Comparison of ENCODE assay signal across 24 cellular contexts in genomic region chr16:4239682-4240175, GRCh38. TPM values are rescaled to one million over a fixed set of nuclear protein-coding genes. Genes with fewer than 3 reads are reported as not detected.
A peak's percentile ranks its signal among the peaks of the same experiment; 100 is the strongest.
DNase-seq lines count a peak whose midpoint lies in the region; ATAC-seq and TF ChIP-seq lines count a peak whose summit lies in the region.
"Had no signal": no experiment of that assay in that cellular context is flagged by ENCODE, and none has a peak within 500 bp of the region (broad histone marks: within the 10 kb centered on the region; RNA-seq: fewer than 3 reads in every experiment).

No MANE protein-coding gene starts in this region.

- no peaks in the 10 kb centered on the region for H3K79me2 ChIP-seq in GM23338 (replicated peaks; ENCODE audit: insufficient read depth)

- TF ChIP-seq POLR2A in esophagus muscularis mucosa (IDR thresholded peaks at IDR 0.05; ENCODE audit: low read depth) (no peak), gastrocnemius medialis (IDR thresholded peaks at IDR 0.05) (no peak)

- no peak overlapping the region for H3K4me3 ChIP-seq in GM23338
- peak overlapping the region; percentile 24 to 43 (median 31) for H3K4me3 ChIP-seq in esophagus muscularis mucosa
- H3K4me3 ChIP-seq in lower lobe of right lung, result peak overlapping the region; percentile 41
- H3K4me3 ChIP-seq in gastrocnemius medialis, result peak overlapping the region; percentile 59 to 68 (median 60)

- H3K27ac Mint-ChIP-seq in GM23338, result no peak overlapping the region
- H3K27ac Mint-ChIP-seq in activated CD4-positive, alpha-beta memory T cell treated with anti-CD3 and anti-CD28 coated beads for 36 hours, result no peak overlapping the region
- H3K27ac Mint-ChIP-seq: activated naive CD8-positive, alpha-beta T cell treated with anti-CD3 and anti-CD28 coated beads, Interleukin-2, amount 10 ng/mL, durations not matched to agents 7 days and 5 days; activated T-helper 17 cell treated with anti-CD3 and anti-CD28 coated beads, Interleukin-2, amount 50 U/mL, for 72 hours; stimulated activated naive CD8-positive, alpha-beta T cell treated with anti-CD3 and anti-CD28 coated beads, Interleukin-15, Interleukin-2, amounts not matched to agents 100 ng/mL and 50 ng/mL, for 24 hours had no signal

- no peak for TF ChIP-seq EP300 in esophagus muscularis mucosa (IDR thresholded peaks at IDR 0.05)

- POLR2A ChIA-PET in activated CD4-positive, alpha-beta memory T cell treated with anti-CD3 and anti-CD28 coated beads for 36 hours (lab: Charles Lee), result no interaction called here

- TF ChIP-seq CTCF in GM23338 (conservative IDR thresholded peaks at IDR 0.05; ENCODE audit: low read depth in 2 of 2) (no peak), esophagus muscularis mucosa (IDR thresholded peaks at IDR 0.05) (no peak), lower lobe of right lung (IDR thresholded peaks at IDR 0.05) (no peak), gastrocnemius medialis (IDR thresholded peaks at IDR 0.05 in 4 of 5, conservative IDR thresholded peaks at IDR 0.05 in 1 of 5) (no peak)

- H3K4me3 Mint-ChIP-seq in GM23338, result no peak overlapping the region
- no peak overlapping the region for H3K4me3 Mint-ChIP-seq in activated CD4-positive, alpha-beta memory T cell treated with anti-CD3 and anti-CD28 coated beads for 36 hours
- H3K4me3 Mint-ChIP-seq: activated naive CD8-positive, alpha-beta T cell treated with anti-CD3 and anti-CD28 coated beads, Interleukin-2, amount 10 ng/mL, durations not matched to agents 7 days and 5 days; activated T-helper 17 cell treated with anti-CD3 and anti-CD28 coated beads, Interleukin-2, amount 50 U/mL, for 72 hours; neural crest cell; stimulated activated naive CD8-positive, alpha-beta T cell treated with anti-CD3 and anti-CD28 coated beads, Interleukin-15, Interleukin-2, amounts not matched to agents 100 ng/mL and 50 ng/mL, for 24 hours had no signal

- peaks cover 16% of the 10 kb centered on the region for H3K27me3 Mint-ChIP-seq in GM23338 (ENCODE audit: insufficient read depth, low read depth, poor library complexity)
- H3K27me3 Mint-ChIP-seq in activated CD4-positive, alpha-beta memory T cell treated with anti-CD3 and anti-CD28 coated beads for 36 hours, result peaks cover 13% of the 10 kb centered on the region

- H3K27ac ChIP-seq in GM23338 (ENCODE audit: low read depth) (no peak overlapping the region), esophagus muscularis mucosa (replicated peaks in 1 of 4) (peak overlapping the region in 1 of 4 donors; percentile 10), lower lobe of right lung (no peak overlapping the region), gastrocnemius medialis (peak overlapping the region; percentile 89 to 99 (median 98))

- H3F3A ChIP-seq in GM23338 (replicated peaks; ENCODE audit: low read depth), result peaks cover 3% of the 10 kb centered on the region; the same call in 1 of the 2 replicates

- peaks cover 15% of the 10 kb centered on the region for H3K9me3 Mint-ChIP-seq in GM23338
- H3K9me3 Mint-ChIP-seq in activated CD4-positive, alpha-beta memory T cell treated with anti-CD3 and anti-CD28 coated beads for 36 hours, result no peaks in the 10 kb centered on the region
- H3K9me3 Mint-ChIP-seq: activated naive CD8-positive, alpha-beta T cell treated with anti-CD3 and anti-CD28 coated beads, Interleukin-2, amount 10 ng/mL, durations not matched to agents 7 days and 5 days; activated T-helper 17 cell treated with anti-CD3 and anti-CD28 coated beads, Interleukin-2, amount 50 U/mL, for 72 hours; neural crest cell; stimulated activated naive CD8-positive, alpha-beta T cell treated with anti-CD3 and anti-CD28 coated beads, Interleukin-15, Interleukin-2, amounts not matched to agents 100 ng/mL and 50 ng/mL, for 24 hours had no signal

- H2AFZ ChIP-seq in GM23338, result peak overlapping the region; percentile 88

- WGBS in esophagus muscularis mucosa, result 86% methylated on average over 17 of the region's 19 CpGs

- intact Hi-C loops in esophagus muscularis mucosa (cut with DNase I), result no loop called here
- intact Hi-C loops in lower lobe of right lung (cut with DNase I), result no loop called here
- intact Hi-C loops in gastrocnemius medialis (cut with DNase I; ENCODE audit: low total_unique reads), result loop anchor here (5.0 kb wide), 2 partner anchors 32 to 147 kb away; no protein-coding TSS in a partner anchor
- intact Hi-C loops in activated CD4-positive, alpha-beta memory T cell treated with anti-CD3 and anti-CD28 coated beads for 36 hours (cut with micrococcal nuclease), result no loop called here

- H3K9me3 ChIP-seq in esophagus muscularis mucosa (no peaks in the 10 kb centered on the region), lower lobe of right lung (no peaks in the 10 kb centered on the region), gastrocnemius medialis (no peaks in the 10 kb centered on the region)
- H3K9me3 ChIP-seq: Caco-2, SK-N-SH had no signal

- H3K36me3 Mint-ChIP-seq in GM23338 (ENCODE audit: low read depth), result peaks cover 12% of the 10 kb centered on the region
- H3K36me3 Mint-ChIP-seq in activated CD4-positive, alpha-beta memory T cell treated with anti-CD3 and anti-CD28 coated beads for 36 hours, result no peaks in the 10 kb centered on the region
- H3K36me3 Mint-ChIP-seq: activated naive CD8-positive, alpha-beta T cell treated with anti-CD3 and anti-CD28 coated beads, Interleukin-2, amount 10 ng/mL, durations not matched to agents 7 days and 5 days had no signal

- in situ Hi-C loops in gastrocnemius medialis (cut with MboI; ENCODE audit: low sequenced_read_pairs in 4 of 4), result no loop called here

- no peaks in the 10 kb centered on the region for H3K36me3 ChIP-seq in GM23338 (ENCODE audit: insufficient read depth)
- no peaks in the 10 kb centered on the region for H3K36me3 ChIP-seq in esophagus muscularis mucosa
- no peaks in the 10 kb centered on the region for H3K36me3 ChIP-seq in lower lobe of right lung
- H3K36me3 ChIP-seq in gastrocnemius medialis, result no peaks in the 10 kb centered on the region

- DNase-seq in GM23338 (ENCODE audit: low spot score), result no peak
- no peak for DNase-seq in esophagus muscularis mucosa (ENCODE audit: extremely low spot score)
- DNase-seq in lower lobe of right lung, result no peak
- no peak for DNase-seq in gastrocnemius medialis
- DNase-seq in anterior cingulate cortex (lab: John Stamatoyannopoulos, UW), result no peak
- no peak for DNase-seq in activated CD4-positive, alpha-beta memory T cell treated with anti-CD3 and anti-CD28 coated beads for 36 hours
- DNase-seq: activated CD4-positive, alpha-beta T cell treated with anti-CD3 and anti-CD28 coated beads, Interleukin-2, amount 50 U/mL, for 1 hour; activated CD8-positive, alpha-beta memory T cell treated with anti-CD3 and anti-CD28 coated beads, Interleukin-2, amount 50 U/mL, for 4 hours; activated naive CD8-positive, alpha-beta T cell treated with anti-CD3 and anti-CD28 coated beads, Interleukin-2, amount 10 ng/mL, durations not matched to agents 7 days and 5 days; Caco-2; DND-41; left colon; NCI-H2081; NCI-H446 treated with DMSO at 0.1 percent for 48 hours; stimulated activated CD4-positive, alpha-beta T cell treated with anti-CD3 and anti-CD28 coated beads, Interleukin-12 subunit alpha, Interleukin-12 subunit beta, amount 100 ng/mL, for 4 hours; stimulated activated CD4-positive, alpha-beta T cell treated with anti-CD3 and anti-CD28 coated beads, Interleukin-4, amount 100 ng/mL, for 4 hours had no signal

- CTCF ChIA-PET in activated CD4-positive, alpha-beta memory T cell treated with anti-CD3 and anti-CD28 coated beads for 36 hours (lab: Charles Lee), result no interaction called here

- H3K4me2 ChIP-seq in GM23338, result no peak overlapping the region
- H3K4me2 ChIP-seq: SK-N-SH had no signal

- ATAC-seq in GM23338 (peak; percentile 15; the same call in 2 of the 3 replicates), lower lobe of right lung (no peak), gastrocnemius medialis (no peak), HG02938 (IDR thresholded peaks at IDR 0.05; ENCODE audit: unreplicated experiment) (no peak), SK-N-SH treated with all-trans-retinoic acid at 6 μM for 48 hours (no peak)
- ATAC-seq: activated T-helper 17 cell treated with anti-CD3 and anti-CD28 coated beads, Interleukin-2, amount 50 U/mL, for 72 hours; left colon had no signal

- H3K4me1 ChIP-seq in GM23338 (ENCODE audit: insufficient read depth) (no peaks in the 10 kb centered on the region), esophagus muscularis mucosa (peaks cover 8 to 22% (median 13%) of the 10 kb centered on the region in 4 donors), lower lobe of right lung (no peaks in the 10 kb centered on the region), gastrocnemius medialis (peaks cover 39 to 59% of the 10 kb centered on the region in 2 donors)

- H3K27me3 ChIP-seq in GM23338 (ENCODE audit: insufficient read depth), result no peaks in the 10 kb centered on the region
- no peaks in the 10 kb centered on the region for H3K27me3 ChIP-seq in esophagus muscularis mucosa
- H3K27me3 ChIP-seq in lower lobe of right lung (ENCODE audit: low read depth), result peaks cover 8% of the 10 kb centered on the region
- no peaks in the 10 kb centered on the region for H3K27me3 ChIP-seq in gastrocnemius medialis

- no peaks in the 10 kb centered on the region for H3K9me2 ChIP-seq in GM23338 (ENCODE audit: insufficient read depth)
- H3K9me2 ChIP-seq: SK-N-SH had no signal

- H4K20me1 ChIP-seq in GM23338 (replicated peaks; ENCODE audit: insufficient read depth), result no peaks in the 10 kb centered on the region

- peaks cover 16% of the 10 kb centered on the region for H3K4me1 Mint-ChIP-seq in GM23338
- H3K4me1 Mint-ChIP-seq in activated CD4-positive, alpha-beta memory T cell treated with anti-CD3 and anti-CD28 coated beads for 36 hours (ENCODE audit: low read depth), result no peaks in the 10 kb centered on the region
- H3K4me1 Mint-ChIP-seq: activated naive CD8-positive, alpha-beta T cell treated with anti-CD3 and anti-CD28 coated beads, Interleukin-2, amount 10 ng/mL, durations not matched to agents 7 days and 5 days; activated T-helper 17 cell treated with anti-CD3 and anti-CD28 coated beads, Interleukin-2, amount 50 U/mL, for 72 hours had no signal

TF ChIP-seq in GM23338, 12 proteins besides CTCF, POLR2A, EP300 and RAD21 (continues in another document):
- TF ChIP-seq EZH2phosphoT487 (IDR thresholded peaks at IDR 0.05; ENCODE audit: unreplicated experiment), result no peak

TF ChIP-seq in SK-N-SH treated with all-trans-retinoic acid at 6 μM for 48 hours, 23 proteins besides CTCF, POLR2A, EP300 and RAD21 (continues in another document):
- no peak for TF ChIP-seq RARB (CRISPR knock-in tag; IDR thresholded peaks at IDR 0.05)
- no peak for TF ChIP-seq ISL1 (CRISPR knock-in tag; IDR thresholded peaks at IDR 0.05)

RNA-seq across cellular contexts. Expression of gene SRL, which starts 2.2 kb away (rescaled TPM):
- not detected in 2 replicates for total RNA-seq in GM23338 (2014; rRNA removed; shearing (Covaris generic))
- not detected in 2 replicates for polyA plus RNA-seq in GM23338 (2016; fragmentation: Nextera tagmentation; extraction: Ambion mirVana)
- total RNA-seq in esophagus muscularis mucosa (1 to 10 TPM in 3 of 4 donors, under 1 TPM in 1; 0.83 to 2.2 (median 1.5) TPM), lower lobe of right lung (1.4 TPM), gastrocnemius medialis (100 to 1,000 TPM; 184 to 519 (median 364) TPM)
- not detected for total RNA-seq in activated CD4-positive, alpha-beta memory T cell treated with anti-CD3 and anti-CD28 coated beads for 36 hours
- total RNA-seq: activated naive CD8-positive, alpha-beta T cell treated with anti-CD3 and anti-CD28 coated beads, Interleukin-2, amount 10 ng/mL, durations not matched to agents 7 days and 5 days; activated T-helper 17 cell treated with anti-CD3 and anti-CD28 coated beads, Interleukin-2, amount 50 U/mL, for 72 hours; Caco-2; HT1080 had no signal
- polyA plus RNA-seq: BJ, SK-N-SH had no signal

RNA-seq across cellular contexts. Expression of gene TFAP4, which starts 33.1 kb away (rescaled TPM):
- total RNA-seq in GM23338 (2014; rRNA removed; shearing (Covaris generic)), result 19.3 and 20.7 TPM in 2 replicates
- 8.6 and 9.6 TPM in 2 replicates for polyA plus RNA-seq in GM23338 (2016; fragmentation: Nextera tagmentation; extraction: Ambion mirVana)
- total RNA-seq in esophagus muscularis mucosa (1 to 10 TPM; 2.8 to 4.6 (median 3.7) TPM), lower lobe of right lung (12.9 TPM), gastrocnemius medialis (1 to 10 TPM; 3.2 to 5.0 (median 4.1) TPM)
- 10 to 100 TPM; 24.5 to 24.7 TPM for total RNA-seq in activated CD4-positive, alpha-beta memory T cell treated with anti-CD3 and anti-CD28 coated beads for 36 hours

Comparison
In these comparisons a context has a peak if more than half of its experiments do, and no peak if none do; other contexts are left out.
1. H3K27ac ChIP-seq: peak in gastrocnemius medialis (4 of 4); none in GM23338 (single experiment) and lower lobe of right lung (single experiment).
2. RNA of gene SRL, which starts 2.2 kb away (total RNA-seq): 184 to 519 TPM in gastrocnemius medialis; 0.83 to 2.2 TPM in esophagus muscularis mucosa, 1.4 TPM in lower lobe of right lung (single experiment), not detected in GM23338 and not detected in activated CD4-positive, alpha-beta memory T cell treated with anti-CD3 and anti-CD28 coated beads for 36 hours; every median in the first group is over 10 times any median in the second.